ENCODE assay signal across 16 cellular contexts in genomic region chr14:74510211-74510931, GRCh38. TPM values are rescaled to one million over a fixed set of nuclear protein-coding genes. Genes with fewer than 3 reads are reported as not detected.
A peak's percentile ranks its signal among the peaks of the same experiment; 100 is the strongest.
DNase-seq lines count a peak whose midpoint lies in the region; ATAC-seq, FAIRE-seq and TF ChIP-seq lines count a peak whose summit lies in the region.
"Had no signal": no experiment of that assay in that cellular context is flagged by ENCODE, and none has a peak within 500 bp of the region (broad histone marks: within the 10 kb centered on the region; RNA-seq: fewer than 3 reads in every experiment).

No MANE protein-coding gene starts in this region.

- peak; percentile 55 for DNase-seq in activated effector memory CD4-positive, alpha-beta T cell treated with anti-CD3 and anti-CD28 coated beads, Interleukin-2, amount 50 U/mL, for 16 hours
- no peak for DNase-seq in activated effector memory CD4-positive, alpha-beta T cell treated with Interleukin-2 at 50 U/mL for 16 hours
- DNase-seq in brain microvascular endothelial cell (peak; percentile 67), keratinocyte (ENCODE audit: low read depth, low spot score) (no peak), thyroid gland (peak in 1 of 2 donors; percentile 60)
- no peak for DNase-seq in activated CD4-positive, alpha-beta T cell treated with anti-CD3 and anti-CD28 coated beads, Interleukin-2, amount 50 U/mL, for 48 hours
- DNase-seq: activated T-cell treated with anti-CD3 and anti-CD28 coated beads, Interleukin-2, amount 50 U/mL, for 48 hours; esophagus squamous epithelium; NCI-H1048; NCI-H524 treated with DMSO at 0.1 percent for 48 hours; stimulated activated CD4-positive, alpha-beta T cell treated with anti-CD3 and anti-CD28 coated beads, Interleukin-12 subunit alpha, Interleukin-12 subunit beta, amount 100 ng/mL, for 4 hours had no signal

- H3K4me3 ChIP-seq in brain microvascular endothelial cell (ENCODE audit: low read depth, low read length) (no peak overlapping the region), keratinocyte (ENCODE audit: control insufficient read depth in 2 of 3, extremely low read depth in 1 of 3, insufficient read depth in 2 of 3, low read depth in 1 of 3, low read length in 3 of 3) (no peak overlapping the region), thyroid gland (replicated peaks in 1 of 3) (no peak overlapping the region)
- H3K4me3 ChIP-seq: esophagus squamous epithelium, upper lobe of left lung had no signal

- no peak for FAIRE-seq in keratinocyte (lab: Jason Lieb, UNC)
- FAIRE-seq: A204.1 had no signal

- TF ChIP-seq POLR2A in thyroid gland (IDR thresholded peaks at IDR 0.05), result no peak

- dilution Hi-C loops in keratinocyte (cut with MboI; ENCODE audit: extremely low pct_ligation_motif_present, low sequenced_read_pairs), result no loop called here

- no peak for TF ChIP-seq CTCF in brain microvascular endothelial cell (IDR thresholded peaks at IDR 0.05; ENCODE audit: low read depth, low read length, missing control alignments)
- TF ChIP-seq CTCF in keratinocyte (optimal IDR thresholded peaks at IDR 0.05 in 1 of 3, IDR thresholded peaks at IDR 0.05 in 1 of 3, conservative IDR thresholded peaks at IDR 0.05 in 1 of 3; ENCODE audit: extremely low read depth in 1 of 3, insufficient read depth in 2 of 3, low read length in 3 of 3), result no peak
- no peak for TF ChIP-seq CTCF in thyroid gland (IDR thresholded peaks at IDR 0.05)

- no peak for ATAC-seq in HG02642 (IDR thresholded peaks at IDR 0.05; ENCODE audit: poor library complexity, unreplicated experiment)
- no peak for ATAC-seq in HG03354 (IDR thresholded peaks at IDR 0.05; ENCODE audit: poor library complexity, severe bottlenecking, unreplicated experiment)
- ATAC-seq: natural killer cell treated with Interleukin-12 subunit alpha and Interleukin-12 subunit beta and Interleukin-15 and Interleukin-18, amount 100 ng/mL, for 72 hours had no signal

- no peaks in the 10 kb centered on the region for H3K79me2 ChIP-seq in keratinocyte (ENCODE audit: control insufficient read depth, insufficient read depth, low read length)

- H3K9me1 ChIP-seq in keratinocyte (ENCODE audit: control insufficient read depth, extremely low read depth, insufficient read depth, low read length), result no peaks in the 10 kb centered on the region

- no peaks in the 10 kb centered on the region for H3K9me3 ChIP-seq in keratinocyte (ENCODE audit: control insufficient read depth, low read depth, low read length)
- H3K9me3 ChIP-seq in thyroid gland, result no peaks in the 10 kb centered on the region
- H3K9me3 ChIP-seq: esophagus squamous epithelium, upper lobe of left lung had no signal

- 60 to 68% methylated on average over 13 to 16 of the region's 21 CpGs for WGBS in thyroid gland, 2 donors

- H3K36me3 ChIP-seq in brain microvascular endothelial cell (replicated peaks) (peaks cover 35% of the 10 kb centered on the region), keratinocyte (ENCODE audit: control insufficient read depth in 2 of 2, extremely low read depth in 1 of 2, insufficient read depth in 2 of 2, low read length in 2 of 2) (peaks cover 62 to 65% of the 10 kb centered on the region in 2 experiments), thyroid gland (peaks cover 14 to 23% of the 10 kb centered on the region in 2 donors)
- H3K36me3 ChIP-seq: upper lobe of left lung had no signal

- H3K4me1 ChIP-seq in keratinocyte (ENCODE audit: control insufficient read depth, extremely low read depth, insufficient read depth, low read length) (peaks cover 11% of the 10 kb centered on the region), thyroid gland (peaks cover 25 to 38% of the 10 kb centered on the region in 2 donors)

- no peak overlapping the region for H3K4me2 ChIP-seq in keratinocyte (ENCODE audit: control insufficient read depth, extremely low read depth, insufficient read depth, low read depth, low read length)

- H3K27ac ChIP-seq in brain microvascular endothelial cell, result peak overlapping the region; percentile 62
- H3K27ac ChIP-seq in keratinocyte (ENCODE audit: control insufficient read depth, insufficient read depth, low read length), result peak overlapping the region; percentile 27
- H3K27ac ChIP-seq in thyroid gland, result peak overlapping the region in 2 of 3 donors; percentile 32 to 88
- H3K27ac ChIP-seq: upper lobe of left lung had no signal

- in situ Hi-C loops in brain microvascular endothelial cell (cut with HindIII; ENCODE audit: low pct_ligation_motif_present, low sequenced_read_pairs), result no loop called here

- no peaks in the 10 kb centered on the region for H4K20me1 ChIP-seq in keratinocyte (ENCODE audit: control insufficient read depth, extremely low read depth, insufficient read depth, low read length)

- H3K27me3 ChIP-seq in brain microvascular endothelial cell (replicated peaks) (no peaks in the 10 kb centered on the region), keratinocyte (ENCODE audit: control insufficient read depth, extremely low read depth, insufficient read depth, low read length) (no peaks in the 10 kb centered on the region), thyroid gland (no peaks in the 10 kb centered on the region)
- H3K27me3 ChIP-seq: esophagus squamous epithelium, upper lobe of left lung had no signal

- no peak overlapping the region for H2AFZ ChIP-seq in keratinocyte (ENCODE audit: control insufficient read depth, low read length)

- intact Hi-C loops in thyroid gland (cut with DNase I), result no loop called here

- peak overlapping the region; percentile 4 for H3K9ac ChIP-seq in keratinocyte (ENCODE audit: control insufficient read depth, extremely low read depth, insufficient read depth, low read length)

RNA-seq across cellular contexts. Expression of gene ISCA2, which starts 16.8 kb away (rescaled TPM):
- 23.3 to 33.0 TPM (median 26.6 TPM) in 3 replicates for polyA plus RNA-seq in keratinocyte
- 3.1 TPM for polyA plus RNA-seq in keratinocyte (2011; ENCODE audit: low read depth)
- 21.7 and 37.6 TPM in 2 replicates for polyA plus RNA-seq in keratinocyte (2011; cell fraction: cytosol; rRNA removed)
- polyA plus RNA-seq in keratinocyte (2011; cell fraction: nucleus; rRNA removed), result 10.2 and 14.3 TPM in 2 replicates
- polyA plus RNA-seq in keratinocyte (2012; ENCODE audit: low replicate concordance), result 15.6 and 15.8 TPM in 2 replicates
- 1.5 to 6.8 TPM (median 4.9 TPM) in 3 replicates for polyA minus RNA-seq in keratinocyte
- 14.2 TPM for polyA minus RNA-seq in keratinocyte (2011; cell fraction: cytosol; rRNA and poly(A)+ RNA removed)
- polyA minus RNA-seq in keratinocyte (2011; cell fraction: nucleus; rRNA and poly(A)+ RNA removed), result 0.84 and 1.4 TPM in 2 replicates
- total RNA-seq in thyroid gland, result 10 to 100 TPM; 24.6 to 54.9 (median 44.2) TPM

RNA-seq across cellular contexts. Expression of gene NPC2, which starts 17.3 kb away (rescaled TPM):
- polyA plus RNA-seq in keratinocyte, result 221 to 278 TPM (median 260 TPM) in 3 replicates
- 1,193 TPM for polyA plus RNA-seq in keratinocyte (2011; ENCODE audit: low read depth)
- polyA plus RNA-seq in keratinocyte (2011; cell fraction: cytosol; rRNA removed), result 446 and 577 TPM in 2 replicates
- 314 and 342 TPM in 2 replicates for polyA plus RNA-seq in keratinocyte (2011; cell fraction: nucleus; rRNA removed)
- polyA plus RNA-seq in keratinocyte (2012; ENCODE audit: low replicate concordance), result 404 and 414 TPM in 2 replicates
- polyA minus RNA-seq in keratinocyte, result 167 to 429 TPM (median 202 TPM) in 3 replicates
- 135 TPM for polyA minus RNA-seq in keratinocyte (2011; cell fraction: cytosol; rRNA and poly(A)+ RNA removed)
- polyA minus RNA-seq in keratinocyte (2011; cell fraction: nucleus; rRNA and poly(A)+ RNA removed), result 72.7 and 94.7 TPM in 2 replicates
- 1,000 to 10,000 TPM in 1 of 4 donors, 100 to 1,000 TPM in 3; 583 to 1,617 (median 793) TPM for total RNA-seq in thyroid gland

Comparison
In these comparisons a context has a peak if more than half of its experiments do, and no peak if none do; other contexts are left out.
1. DNase-seq: peak in activated effector memory CD4-positive, alpha-beta T cell treated with anti-CD3 and anti-CD28 coated beads, Interleukin-2, amount 50 U/mL, for 16 hours (single experiment) and brain microvascular endothelial cell (single experiment); none in activated effector memory CD4-positive, alpha-beta T cell treated with Interleukin-2 at 50 U/mL for 16 hours (single experiment), keratinocyte (single experiment) and activated CD4-positive, alpha-beta T cell treated with anti-CD3 and anti-CD28 coated beads, Interleukin-2, amount 50 U/mL, for 48 hours (0 of 2).
2. Peak in every context shown above with its lines, with median percentiles within 50 percentile points of each other: H3K27ac ChIP-seq.